In genomic region chr7:105278973-105279687, GRCh38 we compare ENCODE assay signal across 1 cellular context.
TF ChIP-seq lines count a peak whose summit lies in the region.

No MANE protein-coding gene starts in this region.

TF ChIP-seq in WTC11, 78 proteins besides CTCF, POLR2A, EP300 and RAD21 (continued from another document):
- no peak for TF ChIP-seq PRDM15 (CRISPR knock-in tag; IDR thresholded peaks at IDR 0.05)
- no peak for TF ChIP-seq TEAD1 (CRISPR knock-in tag; IDR thresholded peaks at IDR 0.05)
- TF ChIP-seq, protein P1, sequence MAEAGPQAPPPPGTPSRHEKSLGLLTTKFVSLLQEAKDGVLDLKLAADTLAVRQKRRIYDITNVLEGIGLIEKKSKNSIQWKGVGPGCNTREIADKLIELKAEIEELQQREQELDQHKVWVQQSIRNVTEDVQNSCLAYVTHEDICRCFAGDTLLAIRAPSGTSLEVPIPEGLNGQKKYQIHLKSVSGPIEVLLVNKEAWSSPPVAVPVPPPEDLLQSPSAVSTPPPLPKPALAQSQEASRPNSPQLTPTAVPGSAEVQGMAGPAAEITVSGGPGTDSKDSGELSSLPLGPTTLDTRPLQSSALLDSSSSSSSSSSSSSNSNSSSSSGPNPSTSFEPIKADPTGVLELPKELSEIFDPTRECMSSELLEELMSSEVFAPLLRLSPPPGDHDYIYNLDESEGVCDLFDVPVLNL (CRISPR knock-in tag; IDR thresholded peaks at IDR 0.05; ENCODE audit: borderline replicate concordance, low read depth) = no peak
- no peak for TF ChIP-seq NR2C2 (CRISPR knock-in tag; IDR thresholded peaks at IDR 0.05)
